ENCODE assay signal across 23 cellular contexts in genomic region chr3:151407928-151408327, GRCh38. TPM values are rescaled to one million over a fixed set of nuclear protein-coding genes. Genes with fewer than 3 reads are reported as not detected.
DNase-seq lines count a peak whose midpoint lies in the region; TF ChIP-seq lines count a peak whose summit lies in the region.
"Had no signal": no experiment of that assay in that cellular context is flagged by ENCODE, and none has a peak within 500 bp of the region (broad histone marks: within the 10 kb centered on the region; RNA-seq: fewer than 3 reads in every experiment).

No MANE protein-coding gene starts in this region.

- H3K4me3 ChIP-seq in epithelial cell of esophagus (ENCODE audit: low read length), result no peak overlapping the region
- H3K4me3 ChIP-seq: A549; BLaER1 treated with 17β-estradiol and CSF1 and Interleukin-3, amounts not matched to agents 10 nM and 100 nM; GM12878 had no signal

- no peak overlapping the region for H3K4me3 Mint-ChIP-seq in HFFc6
- H3K4me3 Mint-ChIP-seq: B cell; CD4-positive, alpha-beta T cell; CD8-positive, alpha-beta T cell had no signal

- peak; percentile 42 for DNase-seq in NCI-H82 (lab: John Stamatoyannopoulos, UW)
- no peak for DNase-seq in NCI-H82 treated with DMSO at 0.1 percent for 48 hours (lab: John Stamatoyannopoulos, UW; ENCODE audit: unreplicated experiment)
- peak; percentile 73 for DNase-seq in epithelial cell of esophagus (ENCODE audit: low read depth)
- DNase-seq in COLO668 (lab: John Stamatoyannopoulos, UW; ENCODE audit: unreplicated experiment), result no peak
- DNase-seq in HFFc6, result no peak
- DNase-seq: AML-193; CD4-positive, alpha-beta T cell; CD8-positive, alpha-beta T cell; COR-L47; DMS 273 treated with DMSO at 0.1 percent for 48 hours; DMS153; DMS53; DMS79; DND-41; EL; GDM1 had no signal

- H3K9me3 Mint-ChIP-seq in HFFc6, result no peaks in the 10 kb centered on the region
- H3K9me3 Mint-ChIP-seq: CD4-positive, alpha-beta T cell; CD8-positive, alpha-beta T cell had no signal

- H3K27me3 Mint-ChIP-seq in HFFc6 (ENCODE audit: insufficient read depth), result no peaks in the 10 kb centered on the region
- H3K27me3 Mint-ChIP-seq: B cell had no signal

- no peak overlapping the region for H3K27ac Mint-ChIP-seq in HFFc6
- H3K27ac Mint-ChIP-seq: B cell; CD4-positive, alpha-beta T cell; CD8-positive, alpha-beta T cell had no signal

- peaks cover 37% of the 10 kb centered on the region for H3K4me1 Mint-ChIP-seq in HFFc6 (ENCODE audit: low read depth)

- TF ChIP-seq CTCF in epithelial cell of esophagus (IDR thresholded peaks at IDR 0.05; ENCODE audit: insufficient read depth, low read depth, low read length, missing control alignments), result no peak
- TF ChIP-seq CTCF in HFFc6 (IDR thresholded peaks at IDR 0.05), result no peak

- H3K36me3 Mint-ChIP-seq in HFFc6 (ENCODE audit: low read depth), result no peaks in the 10 kb centered on the region
- H3K36me3 Mint-ChIP-seq: CD8-positive, alpha-beta T cell had no signal

RNA-seq across cellular contexts. Expression of gene P2RY12, which starts 23.4 kb away (rescaled TPM):
- total RNA-seq in HFFc6 (2021; fragmentation: NEBNext Ultra II Directional; extraction: Animal tissue kit (Norgen Biotek cat#: 25700)), result not detected
- total RNA-seq: A172; CD4-positive, alpha-beta T cell; CD8-positive, alpha-beta T cell; Daoy; G401 had no signal

RNA-seq across cellular contexts. Expression of gene IGSF10, which starts 52.9 kb away (rescaled TPM):
- total RNA-seq in HFFc6 (2021; fragmentation: NEBNext Ultra II Directional; extraction: Animal tissue kit (Norgen Biotek cat#: 25700)), result under 1 TPM in 3 of 6 experiments, not detected in 3; 0.02 to 0.05 (median 0.02) TPM
- total RNA-seq: B cell; CD4-positive, alpha-beta T cell; CD8-positive, alpha-beta T cell; Daoy had no signal

Comparison
In these comparisons a context has a peak if more than half of its experiments do, and no peak if none do; other contexts are left out.
1. DNase-seq: peak in NCI-H82 (single experiment) and epithelial cell of esophagus (single experiment); none in NCI-H82 treated with DMSO at 0.1 percent for 48 hours (single experiment), COLO668 (single experiment) and HFFc6 (single experiment).